In genomic region chr10:95183451-95184230, GRCh38 we compare ENCODE assay signal across 1 cellular context.
TF ChIP-seq lines count a peak whose summit lies in the region.

No MANE protein-coding gene starts in this region.

TF ChIP-seq in K562, 482 proteins besides CTCF, POLR2A, EP300 and RAD21 (continued from another document and continues in another):
- TF ChIP-seq HMGN3 (IDR thresholded peaks at IDR 0.05; ENCODE audit: borderline replicate concordance, extremely low read depth, insufficient read length, low read depth, low read length): no peak
- peak; percentile 84; the same call in 1 of the 2 replicates for TF ChIP-seq ZBTB1 (CRISPR knock-in tag; IDR thresholded peaks at IDR 0.05; ENCODE audit: borderline replicate concordance, low read depth)
- TF ChIP-seq UBTF (IDR thresholded peaks at IDR 0.05; ENCODE audit: borderline replicate concordance in 1 of 2, low read depth in 2 of 2, low read length in 2 of 2): peak; percentile 94 to 95
- TF ChIP-seq NKRF (IDR thresholded peaks at IDR 0.05; ENCODE audit: borderline replicate concordance): no peak
- no peak for TF ChIP-seq ERF (CRISPR knock-in tag; IDR thresholded peaks at IDR 0.05)
- TF ChIP-seq ETV1 (tag; conservative IDR thresholded peaks at IDR 0.05; ENCODE audit: low read depth): peak; percentile 57
- TF ChIP-seq CHD1 (IDR thresholded peaks at IDR 0.05; ENCODE audit: low read length): no peak
- no peak for TF ChIP-seq ZNF384 (IDR thresholded peaks at IDR 0.05; ENCODE audit: low read depth, low read length)
- TF ChIP-seq HES1 (IDR thresholded peaks at IDR 0.05; ENCODE audit: low read depth): no peak
- no peak for TF ChIP-seq TCF7L2 (IDR thresholded peaks at IDR 0.05; ENCODE audit: low read depth, low read length)
- TF ChIP-seq CREM (IDR thresholded peaks at IDR 0.05; ENCODE audit: low read depth): peak; percentile 61
- no peak for TF ChIP-seq BRD9 (IDR thresholded peaks at IDR 0.05; ENCODE audit: low read depth, partially characterized antibody)
- no peak for TF ChIP-seq HMG20A (CRISPR knock-in tag; conservative IDR thresholded peaks at IDR 0.05)
- TF ChIP-seq PRDM10 (IDR thresholded peaks at IDR 0.05; ENCODE audit: partially characterized antibody): no peak
- TF ChIP-seq ZNF511 (CRISPR knock-in tag; IDR thresholded peaks at IDR 0.05): no peak; the same call in 1 of the 2 replicates
- no peak for TF ChIP-seq ZNF398 (CRISPR knock-in tag; IDR thresholded peaks at IDR 0.05)
- no peak for TF ChIP-seq RHOXF2B (CRISPR knock-in tag; conservative IDR thresholded peaks at IDR 0.05)
- peak; percentile 45; the same call in 1 of the 2 replicates for TF ChIP-seq THAP12 (CRISPR knock-in tag; IDR thresholded peaks at IDR 0.05)
- TF ChIP-seq NCOA4 (IDR thresholded peaks at IDR 0.05; ENCODE audit: partially characterized antibody): no peak
- TF ChIP-seq ZEB2 (IDR thresholded peaks at IDR 0.05): peak; percentile 65; the same call in 1 of the 2 replicates
- peak; percentile 51 for TF ChIP-seq DEAF1 (CRISPR knock-in tag; IDR thresholded peaks at IDR 0.05)
- no peak for TF ChIP-seq EWSR1 (IDR thresholded peaks at IDR 0.05; ENCODE audit: borderline replicate concordance, low read depth, partially characterized antibody)
- no peak for TF ChIP-seq GATA2 (CRISPR knock-in tag; IDR thresholded peaks at IDR 0.05)
- no peak for TF ChIP-seq POLR2AphosphoS2 (IDR thresholded peaks at IDR 0.05; ENCODE audit: low read length)
- TF ChIP-seq ZNF436 (CRISPR knock-in tag; IDR thresholded peaks at IDR 0.05): no peak
- no peak for TF ChIP-seq SRSF7 (optimal IDR thresholded peaks at IDR 0.05; ENCODE audit: low read depth, low read length)
- no peak for TF ChIP-seq DIDO1 (tag; IDR thresholded peaks at IDR 0.05; ENCODE audit: low read depth)
- TF ChIP-seq FOXJ3 (CRISPR knock-in tag; IDR thresholded peaks at IDR 0.05): no peak
- TF ChIP-seq MLX (CRISPR knock-in tag; conservative IDR thresholded peaks at IDR 0.05): no peak
- no peak for TF ChIP-seq ZNF583 (CRISPR knock-in tag; IDR thresholded peaks at IDR 0.05)
- TF ChIP-seq CAMTA2 (CRISPR knock-in tag; conservative IDR thresholded peaks at IDR 0.05): no peak
- TF ChIP-seq POU5F1 (IDR thresholded peaks at IDR 0.05; ENCODE audit: borderline replicate concordance, low read depth, low read length, partially characterized antibody): no peak
- TF ChIP-seq ZNF146 (CRISPR knock-in tag; IDR thresholded peaks at IDR 0.05; ENCODE audit: unreplicated experiment): no peak
- TF ChIP-seq POLR2AphosphoS5 (IDR thresholded peaks at IDR 0.05; ENCODE audit: control insufficient read depth, insufficient read depth, low read depth, low read length): peak; percentile 44; the same call in 1 of the 2 replicates
- TF ChIP-seq ELF2 (CRISPR knock-in tag; IDR thresholded peaks at IDR 0.05): peak; percentile 67; the same call in 1 of the 2 replicates
- no peak for TF ChIP-seq ZNF561 (CRISPR knock-in tag; conservative IDR thresholded peaks at IDR 0.05)
- no peak for TF ChIP-seq MLLT1 (IDR thresholded peaks at IDR 0.05)
- TF ChIP-seq HNRNPLL (IDR thresholded peaks at IDR 0.05; ENCODE audit: low read depth, low read length, poor library complexity, severe bottlenecking): peak; percentile 95
- TF ChIP-seq HCFC1 (IDR thresholded peaks at IDR 0.05; ENCODE audit: low read depth, low read length): peak; percentile 62
- TF ChIP-seq RBBP5 (IDR thresholded peaks at IDR 0.05; ENCODE audit: borderline replicate concordance, insufficient read depth, low read length, poor library complexity, severe bottlenecking): peak; percentile 56
- peak; percentile 36 for TF ChIP-seq TBP (optimal IDR thresholded peaks at IDR 0.05; ENCODE audit: low read depth, low read length)
- peak in 1 of 2 experiments; percentile 49; a peak in 1 of 4 replicates for TF ChIP-seq MNT (conservative IDR thresholded peaks at IDR 0.05)
